8 cellular contexts compared by ENCODE assay signal in genomic region chr9:12774861-12775367, GRCh38. TPM values are rescaled to one million over a fixed set of nuclear protein-coding genes. Genes with fewer than 3 reads are reported as not detected.
A peak's percentile ranks its signal among the peaks of the same experiment; 100 is the strongest.
DNase-seq lines count a peak whose midpoint lies in the region; ATAC-seq, FAIRE-seq and TF ChIP-seq lines count a peak whose summit lies in the region.

LURAP1L (plus strand) TSS chr9:12775020; CDS start chr9:12775716, 696 bp downstream.

- H3K9ac ChIP-seq in K562 (ENCODE audit: insufficient read depth in 1 of 2, low read depth in 2 of 2, low read length in 2 of 2), result peak within 1 kb of the TSS in 1 of 2 experiments; percentile 35; a peak in 2 of 4 replicates

- no peaks in the 10 kb centered on the region for H3K36me3 ChIP-seq in K562 (ENCODE audit: control insufficient read depth, insufficient read depth, low read length)
- no peaks in the 10 kb centered on the region for H3K36me3 ChIP-seq in iPS DF 6.9 (ENCODE audit: control insufficient read depth, insufficient read depth, low read length)

- no peaks in the 10 kb centered on the region for H4K20me1 ChIP-seq in K562 (replicated peaks; ENCODE audit: control insufficient read depth, insufficient read depth, low read length)

- TF ChIP-seq EP300 in K562 (IDR thresholded peaks at IDR 0.05; ENCODE audit: low read length), result no peak

- H3K4me2 ChIP-seq in K562 (ENCODE audit: insufficient read depth, low read length), result peak within 1 kb of the TSS; percentile 70

- TF ChIP-seq RAD21 in K562 (CRISPR knock-in tag; conservative IDR thresholded peaks at IDR 0.05 in 1 of 2, IDR thresholded peaks at IDR 0.05 in 1 of 2), result no peak

- H3K9me3 Mint-ChIP-seq in T-cell, result peaks cover 0 to 3% (median 2%) of the 10 kb centered on the region in 3 donors

- no peak within 1 kb of the TSS for H3K4me3 Mint-ChIP-seq in T-cell

- no TSS peak for BruUV-seq in K562 (replicated peaks; lab: Mats Ljungman, UMichigan)

- no peak for TF ChIP-seq CTCF in GM10266 (IDR thresholded peaks at IDR 0.05; ENCODE audit: control insufficient read depth, insufficient read depth, low read depth, missing control alignments)
- TF ChIP-seq CTCF in K562 (IDR thresholded peaks at IDR 0.05 in 2 of 3, conservative IDR thresholded peaks at IDR 0.05 in 1 of 3; ENCODE audit: insufficient read depth in 2 of 3, low read depth in 1 of 3, low read length in 3 of 3), result no peak

- peak within 1 kb of the TSS; percentile 70; the same call in 1 of the 2 replicates for H2AFZ ChIP-seq in K562 (ENCODE audit: low read depth, low read length)

- POLR2A ChIA-PET in K562 (lab: Yijun Ruan, JAX), result no interaction called here
- POLR2A ChIA-PET in T-cell (lab: Charles Lee), result interaction anchor here in 1 of 2 donors (0.6 kb wide), 1 partner anchor 11 kb away, joined by 4 read pairs; no protein-coding TSS in a partner anchor

- ATAC-seq in K562 (no peak), T-cell (replicated peaks in 1 of 4) (no peak), GM18858 (IDR thresholded peaks at IDR 0.05; ENCODE audit: unreplicated experiment) (no peak)

- no peaks in the 10 kb centered on the region for H3K79me2 ChIP-seq in K562 (ENCODE audit: control insufficient read depth, insufficient read depth, low read length)

- H3K27ac Mint-ChIP-seq in T-cell, result no peak within 1 kb of the TSS

- no peak for FAIRE-seq in K562 (lab: Jason Lieb, UNC)

- WGBS in K562 (ENCODE audit: insufficient coverage, low coverage, missing lambda C conversion rate), result under 1% methylated on average over 16 of the region's 17 CpGs
- no CpG with 5 or more reads among the region's 17 CpGs for WGBS in iPS DF 6.9 (ENCODE audit: insufficient coverage, insufficient read length)

- peaks cover 17 to 20% of the 10 kb centered on the region in 2 donors for H3K27me3 Mint-ChIP-seq in T-cell

- intact Hi-C loops in K562 (cut with micrococcal nuclease), result no loop called here

- no peaks in the 10 kb centered on the region for H3K9me1 ChIP-seq in K562 (ENCODE audit: control insufficient read depth, insufficient read depth, low read length)

- H3K9me3 ChIP-seq in K562 (replicated peaks; ENCODE audit: control insufficient read depth, insufficient read depth, low read depth, low read length) (no peaks in the 10 kb centered on the region), iPS DF 6.9 (ENCODE audit: control insufficient read depth, insufficient read depth, low read length) (no peaks in the 10 kb centered on the region)

- no peak for TF ChIP-seq POLR2A in K562 (conservative IDR thresholded peaks at IDR 0.05)

- DNase-seq in GM10266 (ENCODE audit: extremely low spot score) (peak; percentile 33), NCI-H2196 treated with DMSO at 0.1 percent for 48 hours (lab: John Stamatoyannopoulos, UW; ENCODE audit: unreplicated experiment) (peak; percentile 84), K562 (ENCODE audit: extremely low read depth in 1 of 4, low spot score in 3 of 4) (peak in 2 of 4 experiments; percentile 4 to 5), iPS DF 6.9 (ENCODE audit: low read depth, low spot score) (no peak), renal cortical epithelial cell (ENCODE audit: low read depth) (peak; percentile 87), T-cell (no peak)
- no peak for DNase-seq in stimulated activated CD4-positive, alpha-beta T cell treated with anti-CD3 and anti-CD28 coated beads, Interleukin-12 subunit alpha, Interleukin-12 subunit beta, amount 100 ng/mL, for 4 hours

- CTCF ChIA-PET in K562 (lab: Yijun Ruan, JAX; ENCODE audit: low intra/inter-chr PET ratio) (no interaction called here), T-cell (lab: Charles Lee) (no interaction called here)

- peaks cover 0 to 7% (median 6%) of the 10 kb centered on the region in 3 donors for H3K4me1 Mint-ChIP-seq in T-cell

- H3K27me3 ChIP-seq in K562 (ENCODE audit: control insufficient read depth in 2 of 2, insufficient read depth in 2 of 2, low read length in 2 of 2), result no peaks in the 10 kb centered on the region
- peaks cover 1% of the 10 kb centered on the region; the same call in 1 of the 2 replicates for H3K27me3 ChIP-seq in iPS DF 6.9 (ENCODE audit: control insufficient read depth, insufficient read depth, low read length)

- H3K4me3 ChIP-seq in K562 (peak within 1 kb of the TSS; percentile 27), iPS DF 6.9 (ENCODE audit: low read length) (peak within 1 kb of the TSS; percentile 75; the same call in 1 of the 2 replicates)

- no peak within 1 kb of the TSS for H3K27ac ChIP-seq in K562 (ENCODE audit: extremely low read depth, low read depth, low read length)
- no peak within 1 kb of the TSS for H3K27ac ChIP-seq in iPS DF 6.9 (ENCODE audit: low read length)

- in situ Hi-C loops in K562 (cut with MboI), result no loop called here

- H3K36me3 Mint-ChIP-seq in T-cell, result no peaks in the 10 kb centered on the region

- H3K4me1 ChIP-seq in K562 (replicated peaks in 1 of 2; ENCODE audit: control insufficient read depth in 2 of 2, insufficient read depth in 2 of 2, low read length in 2 of 2) (peaks cover 0 to 9% of the 10 kb centered on the region in 2 experiments; a peak in 3 of 5 replicates), iPS DF 6.9 (ENCODE audit: control insufficient read depth, insufficient read depth, low read length) (no peaks in the 10 kb centered on the region; the same call in 1 of the 2 replicates)

RNA-seq across cellular contexts. Expression of gene LURAP1L, which starts in this region (rescaled TPM):
- total RNA-seq in K562 (2011; cell fraction: chromatin; rRNA removed; ENCODE audit: low replicate concordance), result not detected in 2 replicates
- total RNA-seq in K562 (2011; cell fraction: nucleolus; rRNA removed), result 0.26 TPM in 1 of 2 replicates, not detected in the other
- total RNA-seq in K562 (2011; cell fraction: nucleoplasm; rRNA removed), result 0.31 TPM in 1 of 2 replicates, not detected in the other
- total RNA-seq in K562 (2014; rRNA removed) (not detected in 2 replicates), K562 (2014; rRNA removed; fragmentation: Illumina TruSeq; extraction: Trizol) (0.07 TPM in 1 of 2 replicates, not detected in the other), K562 (2015; rRNA removed; fragmentation: Illumina TruSeq; extraction: Trizol) (0.07 and 0.08 TPM in 2 replicates), K562 (2021) (not detected in 2 replicates), renal cortical epithelial cell (7.3 and 9.4 TPM in 2 replicates), T-cell (not detected)
- polyA plus RNA-seq in K562 (2011; rRNA removed) (not detected in 2 replicates), K562 (2014; fragmentation: Illumina TruSeq; extraction: Trizol) (0.06 TPM in 1 of 2 replicates, not detected in the other), K562 (2014; fragmentation: Nextera tagmentation; extraction: Ambion mirVana) (under 1 TPM in 1 of 2 experiments, not detected in 1; 0.07 TPM), K562 (2014; rRNA removed) (0.04 and 0.28 TPM in 2 replicates)
- polyA plus RNA-seq in K562 (2011; cell fraction: cytosol; rRNA removed), result not detected in 2 replicates
- not detected in 2 replicates for polyA plus RNA-seq in K562 (2011; cell fraction: nucleus; rRNA removed)
- polyA plus RNA-seq in K562 (2012), result 0.16 and 0.72 TPM in 2 replicates
- not detected in 2 replicates for polyA minus RNA-seq in K562 (2011; rRNA and poly(A)+ RNA removed)
- polyA minus RNA-seq in K562 (2011; cell fraction: cytosol; rRNA and poly(A)+ RNA removed), result 0.76 TPM in 1 of 2 replicates, not detected in the other
- polyA minus RNA-seq in K562 (2011; cell fraction: nucleus; rRNA and poly(A)+ RNA removed), result not detected in 2 replicates

Comparison
In these comparisons a context has a peak if more than half of its experiments do, and no peak if none do; other contexts are left out.
1. DNase-seq: peak in GM10266 (single experiment), NCI-H2196 treated with DMSO at 0.1 percent for 48 hours (single experiment) and renal cortical epithelial cell (single experiment); none in iPS DF 6.9 (single experiment), T-cell (0 of 34) and stimulated activated CD4-positive, alpha-beta T cell treated with anti-CD3 and anti-CD28 coated beads, Interleukin-12 subunit alpha, Interleukin-12 subunit beta, amount 100 ng/mL, for 4 hours (single experiment).